In the genomic region with DNA sequence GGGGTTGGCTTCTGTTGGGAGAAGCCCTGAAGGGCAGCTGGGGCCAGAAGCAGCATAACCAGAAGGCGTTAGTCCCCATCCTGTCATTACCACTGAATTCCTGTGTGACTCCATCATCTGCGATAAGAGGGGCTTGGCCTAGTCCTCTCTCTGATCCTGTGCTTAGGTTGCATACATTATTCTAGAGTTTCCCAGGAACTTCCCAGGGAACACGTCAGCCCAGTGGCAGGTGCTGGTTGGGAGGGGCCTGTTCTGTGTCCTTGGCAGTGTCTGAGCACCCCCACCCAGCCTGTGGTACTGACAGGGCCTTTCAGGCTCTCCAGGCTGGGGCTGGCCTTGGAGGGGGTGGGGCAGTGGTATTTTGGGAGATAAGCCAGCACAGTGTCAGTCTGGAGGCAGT, we compare ENCODE assay signal across 17 cellular contexts. TPM values are rescaled to one million over a fixed set of nuclear protein-coding genes. Genes with fewer than 3 reads are reported as not detected.
DNase-seq lines count a peak whose midpoint lies in the region; ATAC-seq and TF ChIP-seq lines count a peak whose summit lies in the region.
"Had no signal": no experiment of that assay in that cellular context is flagged by ENCODE, and none has a peak within 500 bp of the region (broad histone marks: within the 10 kb centered on the region; RNA-seq: fewer than 3 reads in every experiment).

No MANE protein-coding gene starts in this region.

- peak; percentile 31 to 38 for ATAC-seq in upper lobe of left lung (ENCODE audit: low FRiP score in 2 of 2)
- ATAC-seq in HG02610 (IDR thresholded peaks at IDR 0.05; ENCODE audit: unreplicated experiment) = no peak
- no peak for ATAC-seq in GM19035 (IDR thresholded peaks at IDR 0.05; ENCODE audit: unreplicated experiment)
- ATAC-seq: activated T-helper 17 cell treated with anti-CD3 and anti-CD28 coated beads, Interleukin-2, amount 50 U/mL, for 72 hours had no signal

- DNase-seq in activated effector memory CD4-positive, alpha-beta T cell treated with anti-CD3 and anti-CD28 coated beads, Interleukin-2, amount 50 U/mL, for 16 hours = peak; percentile 28
- DNase-seq in activated effector memory CD4-positive, alpha-beta T cell treated with Interleukin-2 at 50 U/mL for 16 hours = no peak
- peak; percentile 28 for DNase-seq in astrocyte of the spinal cord (ENCODE audit: low read depth, low spot score)
- peak; percentile 85 for DNase-seq in hepatic stellate cell (ENCODE audit: low spot score)
- no peak for DNase-seq in upper lobe of left lung
- no peak for DNase-seq in GM19238 (ENCODE audit: insufficient read length, low spot score)
- DNase-seq: cerebellar nuclear complex; DMS79; NCI-H1436 treated with DMSO at 0.1 percent for 48 hours; NCI-H82; stimulated activated CD4-positive, alpha-beta T cell treated with anti-CD3 and anti-CD28 coated beads, Interleukin-4, amount 100 ng/mL, for 24 hours; stomach had no signal

- H3K36me3 ChIP-seq in upper lobe of left lung = no peaks in the 10 kb centered on the region
- H3K36me3 ChIP-seq: stomach had no signal

- TF ChIP-seq CTCF in astrocyte of the spinal cord (IDR thresholded peaks at IDR 0.05; ENCODE audit: low read depth, low read length) = no peak
- no peak for TF ChIP-seq CTCF in upper lobe of left lung (IDR thresholded peaks at IDR 0.05)

- no peak for TF ChIP-seq POLR2A in upper lobe of left lung (IDR thresholded peaks at IDR 0.05)

- H3K27ac ChIP-seq in upper lobe of left lung = no peak overlapping the region
- H3K27ac ChIP-seq: 22Rv1, parathyroid adenoma, stomach had no signal

- 68% methylated on average over 3 of the region's 3 CpGs; no CpG with 5 or more reads in 1 of the 2 donors for WGBS in upper lobe of left lung, 2 donors

- no peaks in the 10 kb centered on the region for H3K27me3 ChIP-seq in upper lobe of left lung
- H3K27me3 ChIP-seq: stomach had no signal

- in situ Hi-C loops in astrocyte of the spinal cord (cut with HindIII; ENCODE audit: low sequenced_read_pairs) = no loop called here

- H3K4me3 ChIP-seq in astrocyte of the spinal cord (ENCODE audit: low read depth, low read length) = no peak overlapping the region
- no peak overlapping the region for H3K4me3 ChIP-seq in upper lobe of left lung
- H3K4me3 ChIP-seq: stomach had no signal

- no peaks in the 10 kb centered on the region for H3K4me1 ChIP-seq in upper lobe of left lung
- H3K4me1 ChIP-seq: parathyroid adenoma had no signal

- TF ChIP-seq EP300 in upper lobe of left lung (IDR thresholded peaks at IDR 0.05) = no peak

- peaks cover 0 to 4% (median 0%) of the 10 kb centered on the region in 4 donors for H3K9me3 ChIP-seq in upper lobe of left lung
- H3K9me3 ChIP-seq: stomach had no signal

RNA-seq across cellular contexts. Expression of gene TOGARAM2, which starts 4.5 kb away (rescaled TPM):
- total RNA-seq in upper lobe of left lung = 10 to 100 TPM in 4 of 6 donors, 1 to 10 TPM in 1, under 1 TPM in 1; 0.37 to 24.5 (median 10.9) TPM

Comparison
In these comparisons a context has a peak if more than half of its experiments do, and no peak if none do; other contexts are left out.
1. DNase-seq: peak in activated effector memory CD4-positive, alpha-beta T cell treated with anti-CD3 and anti-CD28 coated beads, Interleukin-2, amount 50 U/mL, for 16 hours (single experiment), astrocyte of the spinal cord (single experiment) and hepatic stellate cell (single experiment); none in activated effector memory CD4-positive, alpha-beta T cell treated with Interleukin-2 at 50 U/mL for 16 hours (single experiment), upper lobe of left lung (0 of 2) and GM19238 (single experiment).
2. ATAC-seq: peak in upper lobe of left lung (2 of 2); none in HG02610 (single experiment) and GM19035 (single experiment).